8 cellular contexts compared by ENCODE assay signal in genomic region chrX:72100824-72101351, GRCh38. TPM values are rescaled to one million over a fixed set of nuclear protein-coding genes. Genes with fewer than 3 reads are reported as not detected.
DNase-seq lines count a peak whose midpoint lies in the region; ATAC-seq and TF ChIP-seq lines count a peak whose summit lies in the region.

No MANE protein-coding gene starts in this region.

- ATAC-seq in GM19455 (IDR thresholded peaks at IDR 0.05; ENCODE audit: unreplicated experiment) (peak; percentile 81), HG03378 (IDR thresholded peaks at IDR 0.05; ENCODE audit: unreplicated experiment) (peak; percentile 74)
- peak; percentile 77 for ATAC-seq in activated CD4-positive, alpha-beta T cell treated with anti-CD3 and anti-CD28 coated beads for 36 hours

- DNase-seq in activated CD4-positive, alpha-beta T cell treated with anti-CD3 and anti-CD28 coated beads for 36 hours: peak; percentile 81
- DNase-seq in germinal center (ENCODE audit: low spot score) (peak; percentile 3), NCI-H1694 treated with DMSO at 0.1 percent for 48 hours (lab: John Stamatoyannopoulos, UW) (no peak), dedifferentiated amniotic fluid mesenchymal stem cell (ENCODE audit: extremely low spot score) (no peak), progenitor cell of endocrine pancreas (ENCODE audit: low spot score, unreplicated experiment) (no peak)
- DNase-seq in stimulated activated CD8-positive, alpha-beta memory T cell treated with anti-CD3 and anti-CD28 coated beads, Interleukin-7, amount 100 ng/mL, for 1 hour (ENCODE audit: low read depth in 2 of 2): peak; percentile 35 to 41

- CTCF ChIA-PET in activated CD4-positive, alpha-beta T cell treated with anti-CD3 and anti-CD28 coated beads for 36 hours (lab: Charles Lee): interaction anchor here (0.7 kb wide), 1 partner anchor 55 kb away, joined by 3 read pairs; no protein-coding TSS in a partner anchor

- TF ChIP-seq CTCF in progenitor cell of endocrine pancreas (IDR thresholded peaks at IDR 0.05; ENCODE audit: unreplicated experiment): no peak

- no peak overlapping the region for H3K27ac Mint-ChIP-seq in activated CD4-positive, alpha-beta T cell treated with anti-CD3 and anti-CD28 coated beads for 36 hours
- H3K27ac Mint-ChIP-seq in progenitor cell of endocrine pancreas: no peak overlapping the region

- H3K4me1 Mint-ChIP-seq in activated CD4-positive, alpha-beta T cell treated with anti-CD3 and anti-CD28 coated beads for 36 hours: peaks cover 28% of the 10 kb centered on the region
- H3K4me1 Mint-ChIP-seq in progenitor cell of endocrine pancreas (ENCODE audit: low read depth): peaks cover 2% of the 10 kb centered on the region

- H3K27me3 Mint-ChIP-seq in activated CD4-positive, alpha-beta T cell treated with anti-CD3 and anti-CD28 coated beads for 36 hours: peaks cover 18% of the 10 kb centered on the region
- no peaks in the 10 kb centered on the region for H3K27me3 Mint-ChIP-seq in progenitor cell of endocrine pancreas

- no peaks in the 10 kb centered on the region for H3K9me3 Mint-ChIP-seq in activated CD4-positive, alpha-beta T cell treated with anti-CD3 and anti-CD28 coated beads for 36 hours (ENCODE audit: low read depth)
- H3K9me3 Mint-ChIP-seq in progenitor cell of endocrine pancreas (ENCODE audit: low read depth): peaks cover 12% of the 10 kb centered on the region

- POLR2A ChIA-PET in activated CD4-positive, alpha-beta T cell treated with anti-CD3 and anti-CD28 coated beads for 36 hours (lab: Charles Lee): no interaction called here

- peak overlapping the region; percentile 45 for H3K4me3 Mint-ChIP-seq in activated CD4-positive, alpha-beta T cell treated with anti-CD3 and anti-CD28 coated beads for 36 hours
- H3K4me3 Mint-ChIP-seq in progenitor cell of endocrine pancreas (ENCODE audit: low read depth): no peak overlapping the region

- intact Hi-C loops in activated CD4-positive, alpha-beta T cell treated with anti-CD3 and anti-CD28 coated beads for 36 hours (cut with DNase I, micrococcal nuclease): loop anchor here (2.0 to 5.0 kb wide), 2 partner anchors 20 to 41 kb away; no protein-coding TSS in a partner anchor

- H3K36me3 Mint-ChIP-seq in activated CD4-positive, alpha-beta T cell treated with anti-CD3 and anti-CD28 coated beads for 36 hours (ENCODE audit: low read depth): no peaks in the 10 kb centered on the region
- peaks cover 3% of the 10 kb centered on the region for H3K36me3 Mint-ChIP-seq in progenitor cell of endocrine pancreas (ENCODE audit: insufficient read depth)

RNA-seq across cellular contexts. Expression of gene RTL5, which starts 30.8 kb away (rescaled TPM):
- total RNA-seq in activated CD4-positive, alpha-beta T cell treated with anti-CD3 and anti-CD28 coated beads for 36 hours: under 1 TPM; 0.14 to 0.33 TPM
- 19.4 and 21.1 TPM in 2 replicates for total RNA-seq in progenitor cell of endocrine pancreas

Comparison
In these comparisons a context has a peak if more than half of its experiments do, and no peak if none do; other contexts are left out.
1. DNase-seq: peak in activated CD4-positive, alpha-beta T cell treated with anti-CD3 and anti-CD28 coated beads for 36 hours (single experiment), germinal center (single experiment) and stimulated activated CD8-positive, alpha-beta memory T cell treated with anti-CD3 and anti-CD28 coated beads, Interleukin-7, amount 100 ng/mL, for 1 hour (2 of 2); none in NCI-H1694 treated with DMSO at 0.1 percent for 48 hours (single experiment), dedifferentiated amniotic fluid mesenchymal stem cell (single experiment) and progenitor cell of endocrine pancreas (single experiment).
2. RNA of gene RTL5, which starts 30.8 kb away (total RNA-seq): 19.4 to 21.1 TPM in progenitor cell of endocrine pancreas; 0.14 to 0.33 TPM in activated CD4-positive, alpha-beta T cell treated with anti-CD3 and anti-CD28 coated beads for 36 hours; every median in the first group is over 10 times any median in the second.
3. Peak in every context shown above with its lines, with median percentiles within 50 percentile points of each other: ATAC-seq.